ENCODE assay signal across 1 cellular context in genomic region chr1:161158316-161159016, GRCh38.
TF ChIP-seq lines count a peak whose summit lies in the region.

No MANE protein-coding gene starts in this region.

TF ChIP-seq in endothelial cell of umbilical vein, 7 proteins besides CTCF, POLR2A, EP300 and RAD21 (continued from another document):
- TF ChIP-seq MAX (IDR thresholded peaks at IDR 0.05; ENCODE audit: insufficient read depth, insufficient read length), result no peak
- no peak for TF ChIP-seq EZH2 (IDR thresholded peaks at IDR 0.05; ENCODE audit: borderline replicate concordance, low read depth, low read length, severe bottlenecking)
